13 cellular contexts compared by ENCODE assay signal in the genomic region with DNA sequence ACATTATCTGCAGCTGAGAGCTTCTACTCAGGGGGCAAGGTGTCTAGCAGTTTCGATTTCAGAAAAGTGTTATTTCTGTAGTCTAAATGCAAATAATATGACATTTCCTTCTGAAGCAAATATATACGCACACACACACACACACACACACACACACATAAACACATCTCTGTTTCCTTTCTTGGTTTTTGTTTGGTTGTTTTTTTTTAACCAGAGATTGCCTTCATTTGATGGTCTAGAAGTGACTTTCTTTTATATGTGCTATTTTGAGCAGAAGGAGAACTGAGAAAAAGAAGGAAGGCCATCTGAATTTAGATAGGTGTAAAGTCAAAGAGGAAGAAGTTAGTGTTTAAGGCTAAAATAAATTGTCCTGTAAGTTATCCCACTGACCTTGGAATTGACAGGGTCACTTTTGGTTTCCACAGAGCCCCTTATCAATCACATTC.
DNase-seq lines count a peak whose midpoint lies in the region; ATAC-seq and TF ChIP-seq lines count a peak whose summit lies in the region.
"Had no signal": no experiment of that assay in that cellular context is flagged by ENCODE, and none has a peak within 500 bp of the region (broad histone marks: within the 10 kb centered on the region; RNA-seq: fewer than 3 reads in every experiment).

No MANE protein-coding gene starts in this region.

- H3K27ac ChIP-seq in upper lobe of right lung = no peak overlapping the region
- H3K27ac ChIP-seq: epithelial cell of prostate had no signal

- ATAC-seq in GM18520 (IDR thresholded peaks at IDR 0.05; ENCODE audit: unreplicated experiment) (peak; percentile 61), GM21529 (IDR thresholded peaks at IDR 0.05; ENCODE audit: unreplicated experiment) (peak; percentile 74), HG03139 (IDR thresholded peaks at IDR 0.05; ENCODE audit: unreplicated experiment) (peak; percentile 59), upper lobe of right lung (no peak)
- ATAC-seq: GM23338 had no signal

- TF ChIP-seq CTCF in upper lobe of right lung (IDR thresholded peaks at IDR 0.05) = no peak

- H3K36me3 ChIP-seq in adipocyte (ENCODE audit: control insufficient read depth, insufficient read depth, low read length, severe bottlenecking) (no peaks in the 10 kb centered on the region), upper lobe of right lung (no peaks in the 10 kb centered on the region)

- H3K27me3 ChIP-seq in adipocyte (replicated peaks; ENCODE audit: control insufficient read depth, insufficient read depth, low read length) = no peaks in the 10 kb centered on the region
- H3K27me3 ChIP-seq in upper lobe of right lung = no peaks in the 10 kb centered on the region

- H3K4me1 ChIP-seq in adipocyte (ENCODE audit: control insufficient read depth, insufficient read depth, low read length) (peaks cover 26% of the 10 kb centered on the region), upper lobe of right lung (no peaks in the 10 kb centered on the region)

- peak overlapping the region; percentile 6 for H3K9ac ChIP-seq in adipocyte (ENCODE audit: low read length)

- DNase-seq in adipocyte (ENCODE audit: low read depth) (no peak), NCI-H2081 treated with DMSO at 0.1 percent for 48 hours (lab: John Stamatoyannopoulos, UW) (no peak), upper lobe of right lung (no peak), HK-2 (ENCODE audit: unreplicated experiment) (no peak), NCI-H2171 (lab: John Stamatoyannopoulos, UW) (no peak)
- DNase-seq: amygdala; NCI-H1417; stimulated activated CD4-positive, alpha-beta T cell treated with anti-CD3 and anti-CD28 coated beads, Interleukin-2, amount 100 ng/mL, for 24 hours had no signal

- H3K4me3 ChIP-seq in adipocyte (ENCODE audit: low read length) (no peak overlapping the region), upper lobe of right lung (no peak overlapping the region)
- H3K4me3 ChIP-seq: GM23338 had no signal

- no peaks in the 10 kb centered on the region for H3K9me3 ChIP-seq in adipocyte (ENCODE audit: control insufficient read depth, low read length)
- no peaks in the 10 kb centered on the region for H3K9me3 ChIP-seq in upper lobe of right lung

- intact Hi-C loops in upper lobe of right lung (cut with DNase I) = no loop called here
